ENCODE assay signal across 27 cellular contexts in the genomic region with DNA sequence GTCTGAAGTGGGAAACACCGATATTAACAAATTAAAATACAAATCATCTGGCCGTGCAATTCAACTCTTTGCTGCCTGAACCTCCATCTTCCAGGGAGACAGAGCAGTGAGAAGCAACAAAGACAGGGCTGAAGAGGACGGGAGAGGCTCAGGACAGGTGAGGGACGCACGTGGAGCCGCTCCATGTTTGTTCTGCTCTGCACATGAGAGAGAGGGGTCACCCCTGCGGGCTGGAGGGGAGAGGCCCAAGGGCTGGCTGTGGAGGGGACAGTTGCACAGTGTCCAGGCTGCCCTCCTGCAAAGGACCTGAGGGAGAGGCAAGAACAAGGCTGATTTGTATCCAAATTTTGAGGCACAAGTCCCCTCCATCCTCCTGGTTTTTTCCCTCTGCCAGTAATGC. TPM values are rescaled to one million over a fixed set of nuclear protein-coding genes. Genes with fewer than 3 reads are reported as not detected.
"Had no signal": no experiment of that assay in that cellular context is flagged by ENCODE, and none has a peak within 500 bp of the region (broad histone marks: within the 10 kb centered on the region; RNA-seq: fewer than 3 reads in every experiment).

No MANE protein-coding gene starts in this region.

- H3K9me3 ChIP-seq: gastrocnemius medialis, lower lobe of right lung, prostate gland, SJSA1, spleen, suprapubic skin, transverse colon had no signal

- H3K27me3 ChIP-seq: gastrocnemius medialis, SJSA1, suprapubic skin, transverse colon had no signal

- H3K27ac Mint-ChIP-seq: activated B cell treated with CpG ODN at 0.5 μM for 24 hours; activated naive CD8-positive, alpha-beta T cell treated with anti-CD3 and anti-CD28 coated beads for 36 hours; activated T-helper 2 cell treated with anti-CD3 and anti-CD28 coated beads, Interferon-gamma antibody, Interleukin-2, Interleukin-4, amounts not matched to agents 10 μg/mL and 5 μg/mL and 100 μg/mL, durations not matched to agents 14 hours and 24 hours and 36 hours; naive B cell; stimulated activated naive CD8-positive, alpha-beta T cell treated with anti-CD3 and anti-CD28 coated beads, Interleukin-15, Interleukin-2, amounts not matched to agents 100 ng/mL and 50 ng/mL, for 24 hours had no signal

- H3K27ac ChIP-seq: lower lobe of right lung, SJSA1, spleen, suprapubic skin, transverse colon had no signal

- H3K36me3 ChIP-seq: gastrocnemius medialis, lower lobe of right lung, prostate gland, SJSA1, spleen, suprapubic skin, transverse colon had no signal

- H3K4me3 ChIP-seq: gastrocnemius medialis, lower lobe of right lung, prostate gland, SJSA1, spleen, suprapubic skin, transverse colon had no signal

- DNase-seq: activated B cell treated with CpG ODN at 0.5 μM for 24 hours; activated CD4-positive, alpha-beta T cell treated with anti-CD3 and anti-CD28 coated beads for 4 hours; activated CD4-positive, alpha-beta T cell treated with anti-CD3 and anti-CD28 coated beads, Interleukin-2, amount 50 U/mL, for 48 hours; activated CD8-positive, alpha-beta memory T cell treated with anti-CD3 and anti-CD28 coated beads, Interleukin-2, amount 50 U/mL, for 48 hours; activated naive CD4-positive, alpha-beta T cell; activated naive CD8-positive, alpha-beta T cell treated with anti-CD3 and anti-CD28 coated beads for 36 hours; activated T-cell treated with anti-CD3 and anti-CD28 coated beads, Interleukin-2, amount 50 U/mL, for 4 hours; dermis blood vessel endothelial cell; effector memory CD4-positive, alpha-beta T cell; gastrocnemius medialis; islet precursor cell; left colon; lower lobe of right lung; mesendoderm; naive B cell; spleen; stimulated activated CD4-positive, alpha-beta T cell treated with anti-CD3 and anti-CD28 coated beads, Interleukin-4, amount 100 ng/mL, for 24 hours; T-helper 1 cell; transverse colon had no signal

- H3K4me3 Mint-ChIP-seq: activated B cell treated with CpG ODN at 0.5 μM for 24 hours; activated naive CD8-positive, alpha-beta T cell treated with anti-CD3 and anti-CD28 coated beads for 36 hours; activated T-cell treated with anti-CD3 and anti-CD28 coated beads, Interleukin-2, amount 50 U/mL, for 4 hours; neural crest cell; stimulated activated naive CD8-positive, alpha-beta T cell treated with anti-CD3 and anti-CD28 coated beads, Interleukin-15, Interleukin-2, amounts not matched to agents 100 ng/mL and 50 ng/mL, for 24 hours had no signal

- H3K9me3 Mint-ChIP-seq: activated B cell treated with CpG ODN at 0.5 μM for 24 hours; activated naive CD8-positive, alpha-beta T cell treated with anti-CD3 and anti-CD28 coated beads for 36 hours; activated T-cell treated with anti-CD3 and anti-CD28 coated beads, Interleukin-2, amount 50 U/mL, for 4 hours; activated T-helper 2 cell treated with anti-CD3 and anti-CD28 coated beads, Interferon-gamma antibody, Interleukin-2, Interleukin-4, amounts not matched to agents 10 μg/mL and 5 μg/mL and 100 μg/mL, durations not matched to agents 14 hours and 24 hours and 36 hours; neural crest cell; stimulated activated naive CD8-positive, alpha-beta T cell treated with anti-CD3 and anti-CD28 coated beads, Interleukin-15, Interleukin-2, amounts not matched to agents 100 ng/mL and 50 ng/mL, for 24 hours had no signal

- FAIRE-seq: TTC549 had no signal

- H3K4me1 ChIP-seq: lower lobe of right lung, prostate gland, SJSA1, spleen, suprapubic skin, transverse colon had no signal

- H3K27me3 Mint-ChIP-seq: activated B cell treated with CpG ODN at 0.5 μM for 24 hours; activated naive CD8-positive, alpha-beta T cell treated with anti-CD3 and anti-CD28 coated beads for 36 hours; stimulated activated naive CD8-positive, alpha-beta T cell treated with anti-CD3 and anti-CD28 coated beads, Interleukin-15, Interleukin-2, amounts not matched to agents 100 ng/mL and 50 ng/mL, for 24 hours had no signal

- H3K36me3 Mint-ChIP-seq: activated naive CD8-positive, alpha-beta T cell treated with anti-CD3 and anti-CD28 coated beads for 36 hours; naive B cell had no signal

- H3K4me1 Mint-ChIP-seq: activated B cell treated with CpG ODN at 0.5 μM for 24 hours; activated naive CD8-positive, alpha-beta T cell treated with anti-CD3 and anti-CD28 coated beads for 36 hours; naive B cell had no signal

RNA-seq across cellular contexts. Expression of a gene that starts 41.7 kb away (rescaled TPM):
- total RNA-seq: activated B cell treated with CpG ODN at 0.5 μM for 24 hours; activated CD8-positive, alpha-beta memory T cell treated with anti-CD3 and anti-CD28 coated beads for 36 hours; activated naive CD8-positive, alpha-beta T cell treated with anti-CD3 and anti-CD28 coated beads for 36 hours; activated T-helper 2 cell treated with anti-CD3 and anti-CD28 coated beads, Interferon-gamma antibody, Interleukin-2, Interleukin-4, amounts not matched to agents 10 μg/mL and 5 μg/mL and 100 μg/mL, durations not matched to agents 14 hours and 24 hours and 36 hours; SJSA1 had no signal
